1 cellular context compared by ENCODE assay signal in the genomic region with DNA sequence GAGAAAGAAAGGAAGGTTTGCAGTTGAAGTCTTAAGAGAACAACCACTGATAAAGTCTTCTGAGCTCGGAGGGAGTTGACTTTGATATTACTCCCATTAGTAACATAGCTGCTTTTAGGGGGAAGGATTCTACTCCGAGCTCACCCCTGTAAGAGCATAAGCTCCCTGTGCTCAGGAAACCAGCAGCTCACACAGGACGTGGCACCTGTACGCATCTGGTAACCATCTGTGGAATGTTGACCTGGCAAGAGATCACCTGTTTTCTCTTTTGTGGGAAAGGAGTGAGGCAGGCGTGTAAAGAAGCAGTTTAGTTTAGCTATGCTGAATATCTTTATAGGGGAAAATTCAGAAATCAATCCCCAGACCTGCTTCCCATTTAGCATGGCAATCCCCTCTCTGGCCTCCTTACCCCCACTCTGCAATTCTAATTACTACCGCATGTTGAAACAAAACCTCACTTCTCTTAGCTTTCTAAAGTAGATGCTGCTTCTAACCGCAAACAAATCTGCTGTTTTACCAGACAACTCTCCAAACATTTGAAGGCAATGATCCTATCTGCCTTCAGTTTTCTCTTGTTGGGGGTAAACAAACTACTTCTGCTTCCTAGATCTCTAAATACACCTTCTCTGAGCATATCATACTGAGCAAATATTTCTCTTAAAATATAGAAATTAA.
A peak's percentile ranks its signal among the peaks of the same experiment; 100 is the strongest.
TF ChIP-seq lines count a peak whose summit lies in the region.

No MANE protein-coding gene starts in this region.

TF ChIP-seq in GM12878, 131 proteins besides CTCF, POLR2A, EP300 and RAD21:
- TF ChIP-seq POLR2AphosphoS2 (IDR thresholded peaks at IDR 0.05; ENCODE audit: low read depth, low read length) (no peak), RUNX3 (IDR thresholded peaks at IDR 0.05; ENCODE audit: low read length) (peak; percentile 54), CREM (IDR thresholded peaks at IDR 0.05; ENCODE audit: low read depth) (no peak)
- TF ChIP-seq, protein P1, sequence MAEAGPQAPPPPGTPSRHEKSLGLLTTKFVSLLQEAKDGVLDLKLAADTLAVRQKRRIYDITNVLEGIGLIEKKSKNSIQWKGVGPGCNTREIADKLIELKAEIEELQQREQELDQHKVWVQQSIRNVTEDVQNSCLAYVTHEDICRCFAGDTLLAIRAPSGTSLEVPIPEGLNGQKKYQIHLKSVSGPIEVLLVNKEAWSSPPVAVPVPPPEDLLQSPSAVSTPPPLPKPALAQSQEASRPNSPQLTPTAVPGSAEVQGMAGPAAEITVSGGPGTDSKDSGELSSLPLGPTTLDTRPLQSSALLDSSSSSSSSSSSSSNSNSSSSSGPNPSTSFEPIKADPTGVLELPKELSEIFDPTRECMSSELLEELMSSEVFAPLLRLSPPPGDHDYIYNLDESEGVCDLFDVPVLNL (IDR thresholded peaks at IDR 0.05; ENCODE audit: low read depth, low read length): no peak
